Comparison of ENCODE assay signal across 18 cellular contexts in genomic region chr10:13652860-13653259, GRCh38.
DNase-seq lines count a peak whose midpoint lies in the region; ATAC-seq and TF ChIP-seq lines count a peak whose summit lies in the region.
"Had no signal": no experiment of that assay in that cellular context is flagged by ENCODE, and none has a peak within 500 bp of the region (broad histone marks: within the 10 kb centered on the region; RNA-seq: fewer than 3 reads in every experiment).

No MANE protein-coding gene starts in this region.

- no peaks in the 10 kb centered on the region for H3K9me3 Mint-ChIP-seq in activated naive CD4-positive, alpha-beta T cell treated with anti-CD3 and anti-CD28 coated beads for 36 hours
- H3K9me3 Mint-ChIP-seq in activated naive CD4-positive, alpha-beta T cell treated with anti-CD3 and anti-CD28 coated beads, Interleukin-2, amount 10 ng/mL, durations not matched to agents 7 days and 5 days, result no peaks in the 10 kb centered on the region
- no peaks in the 10 kb centered on the region for H3K9me3 Mint-ChIP-seq in CD4-positive, alpha-beta T cell
- H3K9me3 Mint-ChIP-seq in activated T-helper 17 cell treated with anti-CD3 and anti-CD28 coated beads, Interleukin-2, amount 50 U/mL, for 72 hours, result no peaks in the 10 kb centered on the region

- intact Hi-C loops in activated naive CD4-positive, alpha-beta T cell treated with anti-CD3 and anti-CD28 coated beads for 36 hours (cut with micrococcal nuclease), result loop anchor here (2.0 kb wide), 2 partner anchors 280 to 532 kb away; no protein-coding TSS in a partner anchor
- intact Hi-C loops in CD4-positive, alpha-beta T cell (cut with DNase I, micrococcal nuclease), result no loop called here

- peaks cover 17% of the 10 kb centered on the region for H3K4me1 Mint-ChIP-seq in activated naive CD4-positive, alpha-beta T cell treated with anti-CD3 and anti-CD28 coated beads for 36 hours (ENCODE audit: low read depth)
- H3K4me1 Mint-ChIP-seq in activated naive CD4-positive, alpha-beta T cell treated with anti-CD3 and anti-CD28 coated beads, Interleukin-2, amount 10 ng/mL, durations not matched to agents 7 days and 5 days, result peaks cover 12% of the 10 kb centered on the region
- H3K4me1 Mint-ChIP-seq in CD4-positive, alpha-beta T cell (ENCODE audit: low read depth), result peaks cover 18% of the 10 kb centered on the region
- peaks cover 4% of the 10 kb centered on the region for H3K4me1 Mint-ChIP-seq in activated T-helper 17 cell treated with anti-CD3 and anti-CD28 coated beads, Interleukin-2, amount 50 U/mL, for 72 hours

- no peak for TF ChIP-seq CTCF in CD4-positive, alpha-beta T cell (IDR thresholded peaks at IDR 0.05)

- peaks cover 6% of the 10 kb centered on the region for H3K36me3 Mint-ChIP-seq in activated naive CD4-positive, alpha-beta T cell treated with anti-CD3 and anti-CD28 coated beads for 36 hours (ENCODE audit: low read depth)
- peaks cover 11% of the 10 kb centered on the region for H3K36me3 Mint-ChIP-seq in activated naive CD4-positive, alpha-beta T cell treated with anti-CD3 and anti-CD28 coated beads, Interleukin-2, amount 10 ng/mL, durations not matched to agents 7 days and 5 days
- H3K36me3 Mint-ChIP-seq in CD4-positive, alpha-beta T cell (ENCODE audit: low read depth), result peaks cover 14% of the 10 kb centered on the region
- H3K36me3 Mint-ChIP-seq in activated T-helper 17 cell treated with anti-CD3 and anti-CD28 coated beads, Interleukin-2, amount 50 U/mL, for 72 hours (ENCODE audit: low read depth), result no peaks in the 10 kb centered on the region

- POLR2A ChIA-PET in CD4-positive, alpha-beta T cell (lab: Charles Lee), result no interaction called here

- H3K9me3 ChIP-seq in CD4-positive, alpha-beta T cell (ENCODE audit: control insufficient read depth, low read length), result no peaks in the 10 kb centered on the region

- CTCF ChIA-PET in activated naive CD4-positive, alpha-beta T cell treated with anti-CD3 and anti-CD28 coated beads for 36 hours (lab: Charles Lee), result interaction anchor here (1.0 to 1.1 kb wide), 2 partner anchors 123 to 126 kb away, joined by 3 to 4 read pairs; no protein-coding TSS in a partner anchor
- CTCF ChIA-PET in activated naive CD4-positive, alpha-beta T cell treated with anti-CD3 and anti-CD28 coated beads, Interleukin-2, amount 10 ng/mL, durations not matched to agents 7 days and 5 days (lab: Charles Lee), result interaction anchor here (0.5 kb wide), 1 partner anchor 1419 kb away, joined by 4 read pairs; no protein-coding TSS in a partner anchor
- CTCF ChIA-PET in CD4-positive, alpha-beta T cell (lab: Charles Lee), result no interaction called here

- no peaks in the 10 kb centered on the region for H3K27me3 Mint-ChIP-seq in activated naive CD4-positive, alpha-beta T cell treated with anti-CD3 and anti-CD28 coated beads for 36 hours (ENCODE audit: low read depth)
- H3K27me3 Mint-ChIP-seq in activated naive CD4-positive, alpha-beta T cell treated with anti-CD3 and anti-CD28 coated beads, Interleukin-2, amount 10 ng/mL, durations not matched to agents 7 days and 5 days, result no peaks in the 10 kb centered on the region
- no peaks in the 10 kb centered on the region for H3K27me3 Mint-ChIP-seq in CD4-positive, alpha-beta T cell
- no peaks in the 10 kb centered on the region for H3K27me3 Mint-ChIP-seq in activated T-helper 17 cell treated with anti-CD3 and anti-CD28 coated beads, Interleukin-2, amount 50 U/mL, for 72 hours

- DNase-seq in activated naive CD4-positive, alpha-beta T cell treated with anti-CD3 and anti-CD28 coated beads for 36 hours, result peak; percentile 19
- DNase-seq in activated naive CD4-positive, alpha-beta T cell treated with anti-CD3 and anti-CD28 coated beads, Interleukin-2, amount 10 ng/mL, durations not matched to agents 7 days and 5 days, result no peak
- no peak for DNase-seq in CD4-positive, alpha-beta T cell
- DNase-seq in islet precursor cell (peak; percentile 29), NCI-H526 treated with DMSO at 0.1 percent for 48 hours (lab: John Stamatoyannopoulos, UW) (no peak), NCI-H82 treated with DMSO at 0.1 percent for 48 hours (lab: John Stamatoyannopoulos, UW; ENCODE audit: unreplicated experiment) (no peak)
- no peak for DNase-seq in stimulated activated CD4-positive, alpha-beta T cell treated with anti-CD3 and anti-CD28 coated beads, Interleukin-1b, Interleukin-23, amount 100 ng/mL, for 48 hours
- DNase-seq: DMS79, GOT3, HCEC 1CT, KG1, NCI-H1092 treated with DMSO at 0.1 percent for 48 hours, NCI-H1436 treated with DMSO at 0.1 percent for 48 hours, NCI-H1930, PC-9, RPMI8226 had no signal

- no peak overlapping the region for H3K4me3 Mint-ChIP-seq in activated naive CD4-positive, alpha-beta T cell treated with anti-CD3 and anti-CD28 coated beads for 36 hours
- no peak overlapping the region for H3K4me3 Mint-ChIP-seq in activated naive CD4-positive, alpha-beta T cell treated with anti-CD3 and anti-CD28 coated beads, Interleukin-2, amount 10 ng/mL, durations not matched to agents 7 days and 5 days
- H3K4me3 Mint-ChIP-seq in CD4-positive, alpha-beta T cell, result no peak overlapping the region
- H3K4me3 Mint-ChIP-seq in activated T-helper 17 cell treated with anti-CD3 and anti-CD28 coated beads, Interleukin-2, amount 50 U/mL, for 72 hours, result no peak overlapping the region

- H3K27ac Mint-ChIP-seq in activated naive CD4-positive, alpha-beta T cell treated with anti-CD3 and anti-CD28 coated beads for 36 hours, result no peak overlapping the region
- H3K27ac Mint-ChIP-seq in activated naive CD4-positive, alpha-beta T cell treated with anti-CD3 and anti-CD28 coated beads, Interleukin-2, amount 10 ng/mL, durations not matched to agents 7 days and 5 days, result no peak overlapping the region
- peak overlapping the region; percentile 8 for H3K27ac Mint-ChIP-seq in CD4-positive, alpha-beta T cell
- H3K27ac Mint-ChIP-seq in activated T-helper 17 cell treated with anti-CD3 and anti-CD28 coated beads, Interleukin-2, amount 50 U/mL, for 72 hours, result peak overlapping the region; percentile 60

- H3K27ac ChIP-seq in CD4-positive, alpha-beta T cell (ENCODE audit: low read depth, low read length), result no peak overlapping the region
- H3K27ac ChIP-seq: C4-2B, PC-9 had no signal

- no peak for ATAC-seq in CD4-positive, alpha-beta T cell (ENCODE audit: poor library complexity)
- peak; percentile 44 for ATAC-seq in activated T-helper 17 cell treated with anti-CD3 and anti-CD28 coated beads, Interleukin-2, amount 50 U/mL, for 72 hours (replicated peaks)

- H3K27me3 ChIP-seq in CD4-positive, alpha-beta T cell (ENCODE audit: control insufficient read depth, insufficient read depth, low read length), result no peaks in the 10 kb centered on the region

Comparison
In these comparisons a context has a peak if more than half of its experiments do, and no peak if none do; other contexts are left out.
1. DNase-seq: peak in activated naive CD4-positive, alpha-beta T cell treated with anti-CD3 and anti-CD28 coated beads for 36 hours (single experiment) and islet precursor cell (single experiment); none in activated naive CD4-positive, alpha-beta T cell treated with anti-CD3 and anti-CD28 coated beads, Interleukin-2, amount 10 ng/mL, durations not matched to agents 7 days and 5 days (single experiment), CD4-positive, alpha-beta T cell (0 of 10), stimulated activated CD4-positive, alpha-beta T cell treated with anti-CD3 and anti-CD28 coated beads, Interleukin-1b, Interleukin-23, amount 100 ng/mL, for 48 hours (single experiment), NCI-H526 treated with DMSO at 0.1 percent for 48 hours (single experiment) and NCI-H82 treated with DMSO at 0.1 percent for 48 hours (single experiment).
2. H3K27ac Mint-ChIP-seq: peak in CD4-positive, alpha-beta T cell (single experiment) and activated T-helper 17 cell treated with anti-CD3 and anti-CD28 coated beads, Interleukin-2, amount 50 U/mL, for 72 hours (single experiment); none in activated naive CD4-positive, alpha-beta T cell treated with anti-CD3 and anti-CD28 coated beads for 36 hours (single experiment) and activated naive CD4-positive, alpha-beta T cell treated with anti-CD3 and anti-CD28 coated beads, Interleukin-2, amount 10 ng/mL, durations not matched to agents 7 days and 5 days (single experiment).